23 cellular contexts compared by ENCODE assay signal in genomic region chr14:32669416-32669815, GRCh38.
"Had no signal": no experiment of that assay in that cellular context is flagged by ENCODE, and none has a peak within 500 bp of the region (broad histone marks: within the 10 kb centered on the region; RNA-seq: fewer than 3 reads in every experiment).

No MANE protein-coding gene starts in this region.

- H3K4me3 ChIP-seq: gastroesophageal sphincter, heart left ventricle, lung, smooth muscle cell, thoracic aorta, vagina had no signal

- H3K4me2 ChIP-seq: smooth muscle cell had no signal

- H3K36me3 ChIP-seq: gastroesophageal sphincter, heart left ventricle, thoracic aorta, vagina had no signal

- H3K4me1 ChIP-seq: gastroesophageal sphincter, vagina had no signal

- H3K9me3 ChIP-seq: thoracic aorta, vagina had no signal

- H3K27ac ChIP-seq: gastroesophageal sphincter, heart left ventricle, vagina had no signal

- ATAC-seq: activated T-cell treated with anti-CD3 and anti-CD28 coated beads, Interleukin-2, amount 50 U/mL, for 72 hours; esophagus mucosa; gastroesophageal sphincter; heart left ventricle; naive thymus-derived CD4-positive, alpha-beta T cell; sciatic nerve; stimulated activated memory B cell treated with anti-CD40 and anti-IgM and Interleukin-4, amounts not matched to agents 10 μg/mL and 1 μg/mL and 100 μg/mL, for 72 hours; T-helper 17 cell had no signal

- H3K27me3 ChIP-seq: gastroesophageal sphincter, heart left ventricle, vagina had no signal

- DNase-seq: activated CD4-positive, alpha-beta memory T cell treated with anti-CD3 and anti-CD28 coated beads for 36 hours; activated CD4-positive, alpha-beta T cell treated with anti-CD3 and anti-CD28 coated beads for 4 hours; activated CD4-positive, CD25-positive, alpha-beta regulatory T cell; activated effector memory CD4-positive, alpha-beta T cell treated with Interleukin-2 at 50 U/mL for 16 hours; activated naive CD4-positive, alpha-beta T cell treated with anti-CD3 and anti-CD28 coated beads for 36 hours; activated naive CD8-positive, alpha-beta T cell treated with anti-CD3 and anti-CD28 coated beads, Interleukin-2, amount 10 ng/mL, durations not matched to agents 7 days and 5 days; activated T-cell treated with anti-CD3 and anti-CD28 coated beads, Interleukin-2, amount 50 U/mL, for 72 hours; amniotic stem cell; effector memory CD4-positive, alpha-beta T cell; heart left ventricle; islet precursor cell; naive thymus-derived CD4-positive, alpha-beta T cell; occipital lobe; stimulated activated CD4-positive, alpha-beta T cell treated with anti-CD3 and anti-CD28 coated beads, Interleukin-15, amount 100 ng/mL, for 24 hours; T-helper 17 cell had no signal
